3 cellular contexts compared by ENCODE assay signal in genomic region chr10:24157567-24157966, GRCh38.
"Had no signal": no experiment of that assay in that cellular context is flagged by ENCODE, and none has a peak within 500 bp of the region (broad histone marks: within the 10 kb centered on the region; RNA-seq: fewer than 3 reads in every experiment).

No MANE protein-coding gene starts in this region.

- H3K4me3 ChIP-seq: GM12878 had no signal

- ATAC-seq: GM12878 had no signal

- DNase-seq: GDM1, GF-D8 had no signal
